ENCODE assay signal across 8 cellular contexts in genomic region chr3:120597445-120598049, GRCh38. TPM values are rescaled to one million over a fixed set of nuclear protein-coding genes. Genes with fewer than 3 reads are reported as not detected.
A peak's percentile ranks its signal among the peaks of the same experiment; 100 is the strongest.
DNase-seq lines count a peak whose midpoint lies in the region; ATAC-seq, FAIRE-seq and TF ChIP-seq lines count a peak whose summit lies in the region.

No MANE protein-coding gene starts in this region.

- no peak for TF ChIP-seq RAD21 in GM12878 (IDR thresholded peaks at IDR 0.05; ENCODE audit: insufficient read depth, low read depth, low read length)

- H4K12ac ChIP-seq in trophoblast cell (ENCODE audit: low read depth, low read length): no peak overlapping the region

- H3K9me3 ChIP-seq in GM12878 (replicated peaks; ENCODE audit: control insufficient read depth, insufficient read depth, low read length): no peaks in the 10 kb centered on the region
- H3K9me3 ChIP-seq in trophoblast cell (ENCODE audit: insufficient read depth, low read depth, low read length): no peaks in the 10 kb centered on the region

- no peak for TF ChIP-seq EP300 in GM12878 (IDR thresholded peaks at IDR 0.05; ENCODE audit: borderline replicate concordance in 1 of 2, control insufficient read depth in 1 of 2, low read depth in 2 of 2, low read length in 2 of 2)

- no TSS peak for BruUV-seq in GM12878 (replicated peaks; lab: Mats Ljungman, UMichigan)

- no peak overlapping the region for H4K91ac ChIP-seq in trophoblast cell (ENCODE audit: low read depth, low read length)

- peak; percentile 44 for FAIRE-seq in GM12878 (lab: Jason Lieb, UNC)

- H3K18ac ChIP-seq in trophoblast cell (ENCODE audit: low read length): no peak overlapping the region

- peaks cover 7% of the 10 kb centered on the region for H3K4me1 Mint-ChIP-seq in activated naive CD4-positive, alpha-beta T cell treated with anti-CD3 and anti-CD28 coated beads for 36 hours (ENCODE audit: low read depth)

- H3K79me2 ChIP-seq in GM12878 (ENCODE audit: control insufficient read depth, insufficient read depth, low read length): peaks cover 38% of the 10 kb centered on the region
- H3K79me2 ChIP-seq in trophoblast cell (ENCODE audit: control insufficient read depth, insufficient read depth, low read length, poor library complexity): peaks cover 5% of the 10 kb centered on the region

- RAD21 ChIA-PET in GM12878 (lab: Charles Lee; ENCODE audit: unreplicated experiment): interaction anchor here (0.9 to 2.9 kb wide), 12 partner anchors 30 to 248 kb away, joined by 3 to 15 read pairs (median 3); partner anchors contain the start of gene LRRC58

- TF ChIP-seq POLR2A in GM12878 (IDR thresholded peaks at IDR 0.05; ENCODE audit: low read depth, low read length): no peak

- ATAC-seq in HG03064 (IDR thresholded peaks at IDR 0.05; ENCODE audit: low read depth, unreplicated experiment) (peak; percentile 40), GM12878 (peak; percentile 64)

- H3K79me1 ChIP-seq in trophoblast cell (ENCODE audit: low read length): peaks cover 5% of the 10 kb centered on the region

- CTCF ChIA-PET in activated naive CD4-positive, alpha-beta T cell treated with anti-CD3 and anti-CD28 coated beads for 36 hours (lab: Charles Lee): interaction anchor here (0.7 to 2.7 kb wide), 4 partner anchors 32 to 197 kb away, joined by 3 to 10 read pairs (median 8); no protein-coding TSS in a partner anchor
- CTCF ChIA-PET in GM12878 (lab: Yijun Ruan, JAX): interaction anchor here (0.6 to 4.0 kb wide), 7 partner anchors 36 to 518 kb away, joined by 3 to 23 read pairs (median 4); no protein-coding TSS in a partner anchor

- TF ChIP-seq CTCF in GM12878 (IDR thresholded peaks at IDR 0.05 in 2 of 3, conservative IDR thresholded peaks at IDR 0.05 in 1 of 3; ENCODE audit: control insufficient read depth in 2 of 3, extremely low read depth in 1 of 3, insufficient read depth in 1 of 3, low read depth in 3 of 3, low read length in 3 of 3): no peak

- no peaks in the 10 kb centered on the region for H3K9me3 Mint-ChIP-seq in activated naive CD4-positive, alpha-beta T cell treated with anti-CD3 and anti-CD28 coated beads for 36 hours

- no peaks in the 10 kb centered on the region; the same call in 1 of the 2 replicates for H4K20me1 ChIP-seq in GM12878 (ENCODE audit: control insufficient read depth, insufficient read depth)

- SMC1A ChIA-PET in GM12878 (lab: Charles Lee; ENCODE audit: uncharacterized antibody, unreplicated experiment): interaction anchor here (0.6 to 5.4 kb wide), 10 partner anchors 16 to 196 kb away, joined by 3 to 32 read pairs (median 14); partner anchors contain the start of genes GTF2E1 and RABL3

- no peak overlapping the region for H3K27ac Mint-ChIP-seq in activated naive CD4-positive, alpha-beta T cell treated with anti-CD3 and anti-CD28 coated beads for 36 hours

- H3K4me1 ChIP-seq in GM12878 (ENCODE audit: control insufficient read depth, insufficient read depth, low read length) (no peaks in the 10 kb centered on the region; the same call in 1 of the 2 replicates), trophoblast cell (ENCODE audit: control insufficient read depth in 1 of 2, insufficient read depth in 2 of 2, low read length in 2 of 2) (no peaks in the 10 kb centered on the region)

- H2AK5ac ChIP-seq in trophoblast cell (ENCODE audit: low read length): no peak overlapping the region

- H2AFZ ChIP-seq in GM12878 (ENCODE audit: control insufficient read depth, low read depth, low read length) (no peak overlapping the region), trophoblast cell (ENCODE audit: insufficient read depth, low read length, poor library complexity) (no peak overlapping the region)

- peak overlapping the region; percentile 41; the same call in 1 of the 2 replicates for H3K9ac ChIP-seq in GM12878 (ENCODE audit: control insufficient read depth, insufficient read depth, low read length)
- H3K9ac ChIP-seq in trophoblast cell (ENCODE audit: low read length): no peak overlapping the region

- H3K27me3 ChIP-seq in GM12878 (replicated peaks in 1 of 2; ENCODE audit: control insufficient read depth in 2 of 2, insufficient read depth in 2 of 2, low read length in 1 of 2) (no peaks in the 10 kb centered on the region), trophoblast cell (ENCODE audit: insufficient read depth, low read length) (no peaks in the 10 kb centered on the region)

- H3K4me2 ChIP-seq in GM12878 (ENCODE audit: control insufficient read depth, insufficient read depth): peak overlapping the region; percentile 78
- H3K4me2 ChIP-seq in trophoblast cell (ENCODE audit: low read length): peak overlapping the region; percentile 69

- H3K4ac ChIP-seq in trophoblast cell (ENCODE audit: low read depth, low read length): no peak overlapping the region

- 44% methylated on average over 1 of the region's 1 CpG for WGBS in GM12878 (ENCODE audit: insufficient coverage, insufficient replicate concordance, low lambda C conversion rate, missing lambda C conversion rate)
- no CpG with 5 or more reads among the region's 1 CpG for WGBS in trophoblast cell (ENCODE audit: extremely low coverage, insufficient coverage, insufficient read length)

- no peak overlapping the region for H4K8ac ChIP-seq in trophoblast cell (ENCODE audit: low read depth, low read length)

- H2BK12ac ChIP-seq in trophoblast cell (ENCODE audit: low read length): no peak overlapping the region

- DNase-seq in activated naive CD4-positive, alpha-beta T cell treated with anti-CD3 and anti-CD28 coated beads for 36 hours: no peak
- DNase-seq in activated naive CD4-positive, alpha-beta T cell treated with anti-CD3 and anti-CD28 coated beads, Interleukin-2, amount 50 U/mL, for 16 hours: no peak
- peak; percentile 25 for DNase-seq in GM12878 (ENCODE audit: low read depth, low spot score)
- DNase-seq in trophoblast cell: no peak
- no peak for DNase-seq in GDM1 (lab: John Stamatoyannopoulos, UW)
- no peak for DNase-seq in stimulated activated CD4-positive, alpha-beta T cell treated with anti-CD3 and anti-CD28 coated beads, Interleukin-4, amount 100 ng/mL, for 1 hour
- no peak for DNase-seq in COLO829 (ENCODE audit: low spot score)

- in situ Hi-C loops in GM12878 (cut with MboI): loop anchor here (10.0 kb wide), 1 partner anchor 197 kb away; no protein-coding TSS in a partner anchor

- POLR2A ChIA-PET in GM12878 (lab: Charles Lee): interaction anchor here (0.9 to 4.3 kb wide), 4 partner anchors 81 to 169 kb away, joined by 4 to 23 read pairs (median 5); partner anchors contain the start of genes GTF2E1 and RABL3

- peak overlapping the region; percentile 64 for H3K27ac ChIP-seq in GM12878 (ENCODE audit: control insufficient read depth, insufficient read depth)
- H3K27ac ChIP-seq in trophoblast cell (ENCODE audit: low read depth, low read length): no peak overlapping the region

- H3K36me3 ChIP-seq in GM12878 (ENCODE audit: control insufficient read depth in 2 of 2, insufficient read depth in 2 of 2, low read length in 1 of 2): peaks cover 0 to 8% of the 10 kb centered on the region in 2 experiments; a peak in 3 of 4 replicates
- H3K36me3 ChIP-seq in trophoblast cell (ENCODE audit: control insufficient read depth in 1 of 2, insufficient read depth in 2 of 2, low read length in 2 of 2): peaks cover 6 to 13% of the 10 kb centered on the region in 2 experiments

- intact Hi-C loops in activated naive CD4-positive, alpha-beta T cell treated with anti-CD3 and anti-CD28 coated beads for 36 hours (cut with micrococcal nuclease): loop anchor here (2.0 to 10.0 kb wide), 7 partner anchors 310 to 1897 kb away; partner anchors contain the start of genes ARHGAP31, CFAP91, EAF2 and HCLS1
- intact Hi-C loops in GM12878 (cut with micrococcal nuclease; ENCODE audit: unreplicated experiment): loop anchor here (2.0 to 10.0 kb wide), 3 partner anchors 90 to 187 kb away; partner anchors contain the start of genes GTF2E1 and RABL3

- no peaks in the 10 kb centered on the region for H3K27me3 Mint-ChIP-seq in activated naive CD4-positive, alpha-beta T cell treated with anti-CD3 and anti-CD28 coated beads for 36 hours (ENCODE audit: low read depth)

- no peak overlapping the region for H2BK120ac ChIP-seq in trophoblast cell (ENCODE audit: insufficient read depth, low read length, poor library complexity)

- H3K23ac ChIP-seq in trophoblast cell (ENCODE audit: low read length): no peak overlapping the region

- H3K14ac ChIP-seq in trophoblast cell (ENCODE audit: low read length): no peak overlapping the region

- H3K4me3 Mint-ChIP-seq in activated naive CD4-positive, alpha-beta T cell treated with anti-CD3 and anti-CD28 coated beads for 36 hours: peak overlapping the region; percentile 77

- H3K36me3 Mint-ChIP-seq in activated naive CD4-positive, alpha-beta T cell treated with anti-CD3 and anti-CD28 coated beads for 36 hours (ENCODE audit: low read depth): peaks cover 13% of the 10 kb centered on the region

- H3K4me3 ChIP-seq in GM12878: peak overlapping the region; percentile 64
- no peak overlapping the region for H3K4me3 ChIP-seq in trophoblast cell (ENCODE audit: low read depth, low read length)

- no peak overlapping the region for H2BK5ac ChIP-seq in trophoblast cell (ENCODE audit: low read depth, low read length, poor library complexity)

TF ChIP-seq in GM12878, 131 proteins besides CTCF, POLR2A, EP300 and RAD21 (continues in another document):
- 0 out of 2 replicates have a peak, but pooled peaks have one; percentile 10 for TF ChIP-seq ATF7 (IDR thresholded peaks at IDR 0.05; ENCODE audit: low read depth)
- TF ChIP-seq NFXL1 (IDR thresholded peaks at IDR 0.05; ENCODE audit: borderline replicate concordance): no peak
- TF ChIP-seq SMAD5 (IDR thresholded peaks at IDR 0.05; ENCODE audit: low read depth): no peak
- no peak for TF ChIP-seq ZBED1 (IDR thresholded peaks at IDR 0.05; ENCODE audit: borderline replicate concordance)

RNA-seq across cellular contexts. Expression of gene NDUFB4, which starts 1.4 kb away (rescaled TPM):
- 100 to 1,000 TPM; 146 to 152 TPM for total RNA-seq in activated naive CD4-positive, alpha-beta T cell treated with anti-CD3 and anti-CD28 coated beads for 36 hours
- total RNA-seq in GM12878 (2013; cell fraction: nucleolus; rRNA removed): 46.1 and 57.9 TPM in 2 replicates
- total RNA-seq in GM12878 (2014; rRNA removed): 215 and 229 TPM in 2 replicates
- total RNA-seq in GM12878 (2014; rRNA removed; fragmentation: Illumina TruSeq; extraction: Trizol): 412 and 416 TPM in 2 replicates
- 155 and 159 TPM in 2 replicates for total RNA-seq in GM12878 (2021)
- polyA plus RNA-seq in GM12878 (2011; ENCODE audit: low read depth): 414 TPM
- polyA plus RNA-seq in GM12878 (2011; rRNA removed): 222 and 224 TPM in 2 replicates
- 343 and 368 TPM in 2 replicates for polyA plus RNA-seq in GM12878 (2011; cell fraction: cytosol; rRNA removed)
- polyA plus RNA-seq in GM12878 (2011; cell fraction: nucleus; rRNA removed): 226 and 235 TPM in 2 replicates
- polyA plus RNA-seq in GM12878 (2012): 174 and 262 TPM in 2 replicates
- 213 and 297 TPM in 2 replicates for polyA plus RNA-seq in GM12878 (2014; fragmentation: Illumina TruSeq; extraction: Trizol)
- 100 to 1,000 TPM; 732 to 864 TPM for polyA plus RNA-seq in GM12878 (2014; fragmentation: Nextera tagmentation; extraction: Ambion mirVana)
- 284 and 363 TPM in 2 replicates for polyA plus RNA-seq in GM12878 (2014; rRNA removed)
- polyA plus RNA-seq in GM12878 (2016; fragmentation: Nextera tagmentation; extraction: Ambion mirVana): 100 to 1,000 TPM; 410 to 445 TPM
- 105 and 186 TPM in 2 replicates for polyA minus RNA-seq in GM12878 (2011; rRNA and poly(A)+ RNA removed)
- polyA minus RNA-seq in GM12878 (2011; cell fraction: cytosol; rRNA and poly(A)+ RNA removed): 73.2 and 93.0 TPM in 2 replicates
- polyA minus RNA-seq in GM12878 (2011; cell fraction: nucleus; rRNA and poly(A)+ RNA removed): 45.6 and 60.6 TPM in 2 replicates
- 345 and 361 TPM in 2 replicates for polyA plus RNA-seq in trophoblast cell (2013)
